8 cellular contexts compared by ENCODE assay signal in genomic region chr7:5691536-5692090, GRCh38.
DNase-seq lines count a peak whose midpoint lies in the region; ATAC-seq and TF ChIP-seq lines count a peak whose summit lies in the region.

No MANE protein-coding gene starts in this region.

- H3K27me3 Mint-ChIP-seq in neural progenitor cell (ENCODE audit: insufficient read depth, low read depth): peaks cover 4% of the 10 kb centered on the region

- peak overlapping the region; percentile 85 for H3K4me2 ChIP-seq in PC-3 (ENCODE audit: low read length)
- no peak overlapping the region for H3K4me2 ChIP-seq in neural progenitor cell

- H3K4me3 ChIP-seq in AG10803 (ENCODE audit: low read length) (peak overlapping the region; percentile 10), PC-3 (ENCODE audit: low read length) (peak overlapping the region; percentile 45), coronary artery (peak overlapping the region; percentile 64), neural progenitor cell (no peak overlapping the region)

- no peaks in the 10 kb centered on the region for H3K36me3 ChIP-seq in PC-3 (ENCODE audit: low read depth, low read length)
- H3K36me3 ChIP-seq in neural progenitor cell: no peaks in the 10 kb centered on the region

- H3K4me3 Mint-ChIP-seq in neural progenitor cell: no peak overlapping the region

- no peaks in the 10 kb centered on the region for H3K9me2 ChIP-seq in PC-3 (replicated peaks; ENCODE audit: low read length)

- ATAC-seq in PC-3 (no peak), GM21723 (IDR thresholded peaks at IDR 0.05; ENCODE audit: unreplicated experiment) (no peak), HG03095 (IDR thresholded peaks at IDR 0.05; ENCODE audit: unreplicated experiment) (no peak), GM21529 (IDR thresholded peaks at IDR 0.05; ENCODE audit: unreplicated experiment) (no peak)

- no peaks in the 10 kb centered on the region for H3K27me3 ChIP-seq in PC-3 (ENCODE audit: low read length)
- H3K27me3 ChIP-seq in neural progenitor cell: no peaks in the 10 kb centered on the region

- DNase-seq in AG10803 (ENCODE audit: low read depth) (peak; percentile 42), PC-3 (no peak), coronary artery (ENCODE audit: low spot score) (no peak), neural progenitor cell (ENCODE audit: low spot score) (no peak), OCI-M1 (lab: John Stamatoyannopoulos, UW) (no peak)

- H3K9ac ChIP-seq in PC-3 (ENCODE audit: low read length): peak overlapping the region; percentile 87
- no peak overlapping the region for H3K9ac ChIP-seq in neural progenitor cell

- no peaks in the 10 kb centered on the region for H3K9me3 ChIP-seq in PC-3 (ENCODE audit: low read length)
- no peaks in the 10 kb centered on the region for H3K9me3 ChIP-seq in neural progenitor cell (ENCODE audit: low read depth)

- no peak for TF ChIP-seq CTCF in AG10803 (conservative IDR thresholded peaks at IDR 0.05; ENCODE audit: low read length)
- TF ChIP-seq CTCF in PC-3 (conservative IDR thresholded peaks at IDR 0.05; ENCODE audit: low read depth, low read length): no peak
- TF ChIP-seq CTCF in coronary artery (IDR thresholded peaks at IDR 0.05): no peak
- TF ChIP-seq CTCF in neural progenitor cell (IDR thresholded peaks at IDR 0.05): no peak

- H3K27ac Mint-ChIP-seq in neural progenitor cell: peak overlapping the region; percentile 33

- CTCF ChIA-PET in PC-3 (lab: Charles Lee): interaction anchor here (1.4 kb wide), 1 partner anchor 13 kb away, joined by 9 read pairs; no protein-coding TSS in a partner anchor

- H4K20me1 ChIP-seq in PC-3 (ENCODE audit: low read length) (no peaks in the 10 kb centered on the region), neural progenitor cell (ENCODE audit: low read depth) (peaks cover 26% of the 10 kb centered on the region)

- intact Hi-C loops in PC-3 (cut with micrococcal nuclease): loop anchor here (1.0 kb wide), 2 partner anchors 13 to 49 kb away; no protein-coding TSS in a partner anchor

- H3K27ac ChIP-seq in PC-3 (ENCODE audit: low read length) (peak overlapping the region; percentile 98), coronary artery (peak overlapping the region; percentile 95 to 96), neural progenitor cell (no peak overlapping the region)

- peaks cover 45% of the 10 kb centered on the region for H3K4me1 Mint-ChIP-seq in neural progenitor cell

- BruUV-seq in PC-3 (replicated peaks; lab: Mats Ljungman, UMichigan): no TSS peak

- H2AFZ ChIP-seq in PC-3 (ENCODE audit: low read length) (no peak overlapping the region), neural progenitor cell (replicated peaks) (no peak overlapping the region)

- peaks cover 9% of the 10 kb centered on the region for H3F3A ChIP-seq in PC-3 (ENCODE audit: low read length, unreplicated experiment)
- no peaks in the 10 kb centered on the region for H3F3A ChIP-seq in neural progenitor cell (ENCODE audit: low read depth)

- peaks cover 5% of the 10 kb centered on the region for H3K36me3 Mint-ChIP-seq in neural progenitor cell

- peaks cover 29% of the 10 kb centered on the region for H3K79me2 ChIP-seq in PC-3 (ENCODE audit: low read length)
- no peaks in the 10 kb centered on the region for H3K79me2 ChIP-seq in neural progenitor cell (ENCODE audit: low read depth)

- POLR2A ChIA-PET in PC-3 (lab: Charles Lee; ENCODE audit: unreplicated experiment): interaction anchor here (0.7 kb wide), 1 partner anchor 83 kb away, joined by 5 read pairs; no protein-coding TSS in a partner anchor

- H3K9me3 Mint-ChIP-seq in neural progenitor cell: no peaks in the 10 kb centered on the region

- H3K4me1 ChIP-seq in PC-3 (ENCODE audit: insufficient read depth, low read length) (peaks cover 55% of the 10 kb centered on the region), neural progenitor cell (peaks cover 8% of the 10 kb centered on the region)
